Comparison of ENCODE assay signal across 1 cellular context in the genomic region with DNA sequence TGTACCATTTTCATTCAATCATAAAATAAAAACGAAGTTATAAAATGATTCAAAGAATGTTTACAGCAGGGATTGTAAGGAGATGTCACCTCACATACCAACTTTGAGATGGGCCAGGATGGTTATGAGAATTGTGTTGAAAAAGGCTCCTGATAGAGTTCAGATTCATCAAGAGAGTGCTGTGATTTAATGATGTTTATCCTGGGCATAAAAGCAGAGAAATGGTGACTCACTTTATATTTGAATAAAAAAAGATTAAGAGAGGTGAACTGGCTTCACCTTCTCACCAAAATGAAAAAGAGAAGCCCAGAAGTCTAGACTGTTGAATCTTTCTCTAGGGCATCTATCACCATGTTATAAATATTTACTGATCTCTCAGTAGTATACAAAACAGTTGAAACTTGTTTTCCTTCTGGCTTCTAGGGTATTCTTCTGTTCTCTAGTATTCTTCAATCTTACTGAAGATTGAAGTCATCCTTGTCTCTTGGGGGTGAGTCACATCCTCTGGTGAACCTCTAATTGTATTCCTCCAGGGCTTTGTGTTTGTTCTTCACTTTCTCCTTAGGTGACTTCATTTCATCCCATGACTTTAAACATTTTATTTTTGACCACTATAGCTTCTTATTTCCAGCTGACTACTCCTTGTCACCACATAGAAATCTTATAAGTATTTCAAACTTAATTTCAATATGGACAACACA.
TF ChIP-seq lines count a peak whose summit lies in the region.

No MANE protein-coding gene starts in this region.

TF ChIP-seq in A549, 52 proteins besides CTCF, POLR2A, EP300 and RAD21 (continued from another document):
- no peak for TF ChIP-seq REST (IDR thresholded peaks at IDR 0.05)
TF ChIP-seq in A549: peak in this region for 2.
